In the genomic region with DNA sequence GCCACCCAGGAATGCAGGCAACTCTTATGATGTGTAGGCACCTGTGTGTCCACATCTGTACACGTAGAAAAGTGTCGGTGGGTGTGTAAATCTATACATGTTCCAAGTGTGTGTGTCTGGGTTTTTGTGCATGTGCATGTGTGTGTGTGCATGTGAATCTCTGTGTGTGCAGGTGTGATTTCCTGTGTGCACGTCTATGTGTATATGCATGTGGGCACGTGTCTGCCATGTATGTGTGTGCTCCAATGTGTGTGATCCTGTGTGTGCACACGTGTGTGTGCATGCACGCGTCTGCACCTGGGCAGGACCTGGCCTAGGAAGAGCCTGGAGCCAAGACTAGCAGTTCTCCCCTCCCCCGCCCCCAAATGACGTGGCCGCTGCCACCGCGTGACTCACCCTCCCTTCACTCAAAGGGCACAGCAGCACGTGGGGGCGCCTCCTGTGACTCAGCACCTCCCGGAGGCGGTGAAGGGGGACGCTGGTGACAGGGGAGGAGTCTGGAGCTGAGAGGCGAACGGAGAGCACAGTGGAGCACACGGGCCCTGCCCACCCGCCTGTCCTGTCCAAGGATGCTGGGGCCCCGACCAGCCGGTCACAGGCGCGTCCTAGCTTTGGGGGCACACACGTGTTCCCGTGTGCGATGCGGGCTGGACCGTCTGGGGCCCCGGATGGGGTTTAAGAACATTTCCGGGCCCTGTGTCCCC, we compare ENCODE assay signal across 8 cellular contexts. TPM values are rescaled to one million over a fixed set of nuclear protein-coding genes. Genes with fewer than 3 reads are reported as not detected.
DNase-seq lines count a peak whose midpoint lies in the region; ATAC-seq and TF ChIP-seq lines count a peak whose summit lies in the region.

No MANE protein-coding gene starts in this region.

- CTCF ChIA-PET in SK-N-SH (lab: Yijun Ruan, JAX), result interaction anchor here (1.8 kb wide), 1 partner anchor 40 kb away, joined by 7 read pairs; no protein-coding TSS in a partner anchor

- no peaks in the 10 kb centered on the region for H4K20me1 ChIP-seq in SK-N-SH (ENCODE audit: insufficient read depth)

- no peak for TF ChIP-seq RAD21 in SK-N-SH (IDR thresholded peaks at IDR 0.05; ENCODE audit: low read length)

- POLR2A ChIA-PET in SK-N-SH (lab: Yijun Ruan, JAX), result no interaction called here

- H2AFZ ChIP-seq in SK-N-SH (ENCODE audit: low read depth), result peak overlapping the region; percentile 75; the same call in 1 of the 2 replicates

- no peaks in the 10 kb centered on the region for H3K9me3 Mint-ChIP-seq in activated naive CD4-positive, alpha-beta T cell treated with anti-CD3 and anti-CD28 coated beads, Interleukin-2, amount 50 U/mL, for 24 hours
- peaks cover 9% of the 10 kb centered on the region for H3K9me3 Mint-ChIP-seq in glutamatergic neuron (ENCODE audit: unreplicated experiment)

- H3K36me3 ChIP-seq in SK-N-SH (replicated peaks in 1 of 2; ENCODE audit: control insufficient read depth in 1 of 2, insufficient read depth in 2 of 2, low read length in 1 of 2) (no peaks in the 10 kb centered on the region), suprapubic skin (no peaks in the 10 kb centered on the region)

- WGBS in SK-N-SH (ENCODE audit: low lambda C conversion rate), result 12% methylated on average over 15 of the region's 32 CpGs
- 43% methylated on average over 5 of the region's 32 CpGs for WGBS in suprapubic skin

- H3K9ac ChIP-seq in SK-N-SH, result peak overlapping the region; percentile 67

- H3K4me1 ChIP-seq in SK-N-SH (ENCODE audit: control insufficient read depth in 1 of 2, insufficient read depth in 2 of 2, low read depth in 1 of 2, low read length in 1 of 2) (peaks cover 4 to 24% of the 10 kb centered on the region in 2 experiments; a peak in 1 of 4 replicates), suprapubic skin (peaks cover 66% of the 10 kb centered on the region)

- no peaks in the 10 kb centered on the region for H3K27me3 Mint-ChIP-seq in activated naive CD4-positive, alpha-beta T cell treated with anti-CD3 and anti-CD28 coated beads, Interleukin-2, amount 50 U/mL, for 24 hours
- peaks cover 12% of the 10 kb centered on the region for H3K27me3 Mint-ChIP-seq in glutamatergic neuron (ENCODE audit: unreplicated experiment)

- peak overlapping the region; percentile 96 for H3K27ac Mint-ChIP-seq in activated naive CD4-positive, alpha-beta T cell treated with anti-CD3 and anti-CD28 coated beads, Interleukin-2, amount 50 U/mL, for 24 hours
- peak overlapping the region; percentile 69 for H3K27ac Mint-ChIP-seq in glutamatergic neuron (ENCODE audit: unreplicated experiment)

- no peaks in the 10 kb centered on the region for H3K27me3 ChIP-seq in SK-N-SH (ENCODE audit: insufficient read depth)
- no peaks in the 10 kb centered on the region for H3K27me3 ChIP-seq in suprapubic skin

- H3K36me3 Mint-ChIP-seq in activated naive CD4-positive, alpha-beta T cell treated with anti-CD3 and anti-CD28 coated beads, Interleukin-2, amount 50 U/mL, for 24 hours, result no peaks in the 10 kb centered on the region
- peaks cover 3% of the 10 kb centered on the region for H3K36me3 Mint-ChIP-seq in glutamatergic neuron (ENCODE audit: unreplicated experiment)

- TF ChIP-seq CTCF in SK-N-SH (IDR thresholded peaks at IDR 0.05) (no peak), glutamatergic neuron (IDR thresholded peaks at IDR 0.05; ENCODE audit: partially characterized antibody, unreplicated experiment) (no peak), omental fat pad (IDR thresholded peaks at IDR 0.05) (no peak), suprapubic skin (IDR thresholded peaks at IDR 0.05) (no peak)

- H3K27ac ChIP-seq in SK-N-SH (ENCODE audit: low read depth in 2 of 2, low read length in 1 of 2) (peak overlapping the region in 1 of 2 experiments; percentile 50; a peak in 2 of 4 replicates), suprapubic skin (peak overlapping the region; percentile 86)

- peak overlapping the region; percentile 45 for H3K4me3 ChIP-seq in Jurkat, Clone E6-1 (ENCODE audit: low read length)
- H3K4me3 ChIP-seq in SK-N-SH (ENCODE audit: low read depth in 2 of 2, low read length in 1 of 2) (peak overlapping the region; percentile 27 to 54), suprapubic skin (peak overlapping the region; percentile 54)

- peak; percentile 49 for ATAC-seq in GM21528 (IDR thresholded peaks at IDR 0.05; ENCODE audit: low FRiP score, unreplicated experiment)
- ATAC-seq in omental fat pad (ENCODE audit: low FRiP score), result peak; percentile 77

- TF ChIP-seq POLR2A in suprapubic skin (IDR thresholded peaks at IDR 0.05), result peak; percentile 34 to 85

- peaks cover 26% of the 10 kb centered on the region for H3K4me1 Mint-ChIP-seq in activated naive CD4-positive, alpha-beta T cell treated with anti-CD3 and anti-CD28 coated beads, Interleukin-2, amount 50 U/mL, for 24 hours
- H3K4me1 Mint-ChIP-seq in glutamatergic neuron (ENCODE audit: low read depth, unreplicated experiment), result peaks cover 8% of the 10 kb centered on the region

- no peaks in the 10 kb centered on the region for H3F3A ChIP-seq in SK-N-SH (replicated peaks; ENCODE audit: insufficient read depth)

- DNase-seq in DMS79 (lab: John Stamatoyannopoulos, UW) (peak; percentile 79), SK-N-SH (peak; percentile 79), glutamatergic neuron (peak; percentile 75), omental fat pad (ENCODE audit: low spot score) (peak; percentile 91), suprapubic skin (ENCODE audit: low spot score in 2 of 2) (peak; percentile 97 to 98)
- peak; percentile 90 for DNase-seq in Jurkat, Clone E6-1 (ENCODE audit: low read depth, low spot score)

- H3K79me2 ChIP-seq in SK-N-SH (ENCODE audit: insufficient read depth), result no peaks in the 10 kb centered on the region

- no peaks in the 10 kb centered on the region for H3K9me3 ChIP-seq in SK-N-SH
- H3K9me3 ChIP-seq in suprapubic skin, result no peaks in the 10 kb centered on the region

- peak overlapping the region; percentile 94 for H3K4me2 ChIP-seq in SK-N-SH

- peak overlapping the region; percentile 85 for H3K4me3 Mint-ChIP-seq in activated naive CD4-positive, alpha-beta T cell treated with anti-CD3 and anti-CD28 coated beads, Interleukin-2, amount 50 U/mL, for 24 hours
- H3K4me3 Mint-ChIP-seq in glutamatergic neuron (ENCODE audit: unreplicated experiment), result peak overlapping the region; percentile 61

- H3K9me2 ChIP-seq in SK-N-SH, result no peaks in the 10 kb centered on the region

- peak in 1 of 2 experiments; percentile 73; a peak in 1 of 4 replicates for TF ChIP-seq EP300 in SK-N-SH (IDR thresholded peaks at IDR 0.05; ENCODE audit: borderline replicate concordance in 1 of 2, low read depth in 1 of 2, low read length in 1 of 2)
- peak; percentile 70 for TF ChIP-seq EP300 in suprapubic skin (IDR thresholded peaks at IDR 0.05)

TF ChIP-seq in SK-N-SH, 30 proteins besides CTCF, POLR2A, EP300 and RAD21 (continues in another document):
- TF ChIP-seq POLR2AphosphoS5 (IDR thresholded peaks at IDR 0.05; ENCODE audit: low read depth, low read length) (0 out of 2 replicates have a peak, but pooled peaks have one; percentile 38), ZBTB33 (IDR thresholded peaks at IDR 0.05; ENCODE audit: borderline replicate concordance, low read depth) (no peak)

RNA-seq across cellular contexts. Expression of gene PIM3, which starts 10.1 kb away (rescaled TPM):
- 77.7 TPM for polyA plus RNA-seq in Jurkat, Clone E6-1 (2012; ENCODE audit: insufficient read depth, insufficient read length)
- polyA plus RNA-seq in SK-N-SH (2012; rRNA removed), result 9.9 and 15.3 TPM in 2 replicates
- 6.3 and 10.1 TPM in 2 replicates for polyA plus RNA-seq in SK-N-SH (2012; cell fraction: cytosol; rRNA removed)
- polyA plus RNA-seq in SK-N-SH (2012; cell fraction: nucleus; rRNA removed), result 22.4 and 23.7 TPM in 2 replicates
- total RNA-seq in glutamatergic neuron (ENCODE audit: unreplicated experiment) (32.3 TPM), omental fat pad (100 to 1,000 TPM in 2 of 4 donors, 10 to 100 TPM in 2; 92.2 to 174 (median 114) TPM), suprapubic skin (100 to 1,000 TPM; 103 to 202 (median 143) TPM)

RNA-seq across cellular contexts. Expression of gene IL17REL, which starts 41.9 kb away (rescaled TPM):
- polyA plus RNA-seq in Jurkat, Clone E6-1 (2012; ENCODE audit: insufficient read depth, insufficient read length), result not detected
- polyA plus RNA-seq in SK-N-SH (2012; rRNA removed), result not detected in 2 replicates
- not detected in 2 replicates for polyA plus RNA-seq in SK-N-SH (2012; cell fraction: cytosol; rRNA removed)
- polyA plus RNA-seq in SK-N-SH (2012; cell fraction: nucleus; rRNA removed), result 0.01 TPM in 1 of 2 replicates, not detected in the other
- not detected for total RNA-seq in glutamatergic neuron (ENCODE audit: unreplicated experiment)
- total RNA-seq in omental fat pad, result not detected
- not detected for total RNA-seq in suprapubic skin

RNA-seq across cellular contexts. Expression of gene CRELD2, which starts 52.2 kb away (rescaled TPM):
- polyA plus RNA-seq in Jurkat, Clone E6-1 (2012; ENCODE audit: insufficient read depth, insufficient read length), result 52.0 TPM
- 92.5 and 113 TPM in 2 replicates for polyA plus RNA-seq in SK-N-SH (2012; rRNA removed)
- 66.3 and 80.8 TPM in 2 replicates for polyA plus RNA-seq in SK-N-SH (2012; cell fraction: cytosol; rRNA removed)
- polyA plus RNA-seq in SK-N-SH (2012; cell fraction: nucleus; rRNA removed), result 104 and 142 TPM in 2 replicates
- total RNA-seq in glutamatergic neuron (ENCODE audit: unreplicated experiment), result 24.9 TPM
- total RNA-seq in omental fat pad, result 10 to 100 TPM; 30.8 to 52.4 (median 39.8) TPM
- 10 to 100 TPM in 3 of 4 donors, 1 to 10 TPM in 1; 9.3 to 29.4 (median 21.5) TPM for total RNA-seq in suprapubic skin

RNA-seq across cellular contexts. Expression of gene ALG12, which starts 52.4 kb away (rescaled TPM):
- polyA plus RNA-seq in Jurkat, Clone E6-1 (2012; ENCODE audit: insufficient read depth, insufficient read length), result 40.5 TPM
- 7.5 and 9.9 TPM in 2 replicates for polyA plus RNA-seq in SK-N-SH (2012; rRNA removed)
- polyA plus RNA-seq in SK-N-SH (2012; cell fraction: cytosol; rRNA removed), result 6.0 and 8.3 TPM in 2 replicates
- 23.2 and 25.7 TPM in 2 replicates for polyA plus RNA-seq in SK-N-SH (2012; cell fraction: nucleus; rRNA removed)
- total RNA-seq in glutamatergic neuron (ENCODE audit: unreplicated experiment) (14.7 TPM), omental fat pad (10 to 100 TPM; 11.7 to 21.8 (median 13.0) TPM), suprapubic skin (10 to 100 TPM; 13.2 to 23.8 (median 16.8) TPM)
